Comparison of ENCODE assay signal across 23 cellular contexts in genomic region chr1:22855668-22856606, GRCh38.
DNase-seq lines count a peak whose midpoint lies in the region; ATAC-seq, FAIRE-seq and TF ChIP-seq lines count a peak whose summit lies in the region.
"Had no signal": no experiment of that assay in that cellular context is flagged by ENCODE, and none has a peak within 500 bp of the region (broad histone marks: within the 10 kb centered on the region; RNA-seq: fewer than 3 reads in every experiment).

No MANE protein-coding gene starts in this region.

- TF ChIP-seq CTCF in H1 (IDR thresholded peaks at IDR 0.05; ENCODE audit: control extremely low read depth in 1 of 3, insufficient read depth in 1 of 3, low read depth in 1 of 3, low read length in 3 of 3) (no peak), osteoblast (IDR thresholded peaks at IDR 0.05; ENCODE audit: extremely low read depth, low read depth, low read length) (no peak)

- POLR2A ChIA-PET in H1 (lab: Charles Lee; ENCODE audit: partially characterized antibody) = no interaction called here

- H2AFZ ChIP-seq in H1 (ENCODE audit: low read length) (no peak overlapping the region), osteoblast (ENCODE audit: low read length) (no peak overlapping the region)

- no peak for TF ChIP-seq POLR2A in H1 (IDR thresholded peaks at IDR 0.05; ENCODE audit: control extremely low read depth in 1 of 2, low read depth in 2 of 2, low read length in 2 of 2)

- H3K4me3 ChIP-seq in H1 (ENCODE audit: extremely low read depth in 1 of 4, insufficient read depth in 2 of 4, low read depth in 3 of 4, low read length in 4 of 4) (no peak overlapping the region), osteoblast (ENCODE audit: insufficient read depth, low read length) (no peak overlapping the region)
- H3K4me3 ChIP-seq: mucosa of descending colon had no signal

- H2BK12ac ChIP-seq in H1 (ENCODE audit: low read depth, low read length) = no peak overlapping the region

- H4K20me1 ChIP-seq in H1 (replicated peaks in 1 of 2; ENCODE audit: control insufficient read depth in 1 of 2, insufficient read depth in 2 of 2, low read length in 2 of 2) (no peaks in the 10 kb centered on the region), osteoblast (ENCODE audit: insufficient read depth, low read length) (peaks cover 5% of the 10 kb centered on the region)

- H3K18ac ChIP-seq in H1 (ENCODE audit: extremely low read depth, low read length) = no peak overlapping the region

- no peak for FAIRE-seq in H1 (lab: Jason Lieb, UNC)
- FAIRE-seq: endothelial cell of umbilical vein, GM12891, urothelium cell line had no signal

- CTCF ChIA-PET in H1 (lab: Charles Lee; ENCODE audit: partially characterized antibody) = interaction anchor here (1.2 to 1.4 kb wide), 4 partner anchors 12 to 106 kb away, joined by 3 to 4 read pairs (median 3); no protein-coding TSS in a partner anchor

- H3K27ac Mint-ChIP-seq in T-helper 2 cell treated with Interferon-gamma antibody and Interleukin-4, amounts not matched to agents 5 μg/mL and 100 μg/mL, for 36 hours = no peak overlapping the region

- H3K36me3 ChIP-seq in H1 (ENCODE audit: control insufficient read depth in 2 of 4, insufficient read depth in 4 of 4, low read length in 3 of 4) (no peaks in the 10 kb centered on the region), osteoblast (ENCODE audit: insufficient read depth, low read length) (no peaks in the 10 kb centered on the region)

- peak; percentile 68 for DNase-seq in DMS 273 treated with DMSO at 0.1 percent for 48 hours (lab: John Stamatoyannopoulos, UW)
- DNase-seq in NCI-H524 (lab: John Stamatoyannopoulos, UW) = peak; percentile 80 to 89
- no peak for DNase-seq in H1 (ENCODE audit: low read depth in 1 of 2, low spot score in 2 of 2)
- DNase-seq in osteoblast (ENCODE audit: insufficient read length, low spot score, missing footprints) = peak; percentile 80
- DNase-seq in activated T-cell treated with anti-CD3 and anti-CD28 coated beads, Interleukin-2, amount 50 U/mL, for 4 hours = no peak
- no peak for DNase-seq in GF-D8 (lab: John Stamatoyannopoulos, UW)
- DNase-seq in T-helper 2 cell treated with Interferon-gamma antibody and Interleukin-4, amounts not matched to agents 5 μg/mL and 100 μg/mL, for 36 hours (ENCODE audit: low spot score) = no peak
- DNase-seq: activated CD4-positive, alpha-beta T cell treated with anti-CD3 and anti-CD28 coated beads, Interleukin-2, amount 50 U/mL, for 48 hours; activated CD4-positive, CD25-positive, alpha-beta regulatory T cell; activated CD8-positive, alpha-beta memory T cell treated with anti-CD3 and anti-CD28 coated beads, Interleukin-2, amount 50 U/mL, for 48 hours; activated effector memory CD4-positive, alpha-beta T cell treated with Interleukin-2 at 50 U/mL for 16 hours; CD8-positive, alpha-beta memory T cell; cortex of kidney; hippocampal formation; left ventricle myocardium superior; mucosa of descending colon; NCI-H187 treated with DMSO at 0.1 percent for 48 hours; NCI-H510A treated with DMSO at 0.1 percent for 48 hours had no signal

- no peak overlapping the region for H2BK120ac ChIP-seq in H1 (replicated peaks; ENCODE audit: low read depth, low read length)

- H3K36me3 Mint-ChIP-seq in activated T-cell treated with anti-CD3 and anti-CD28 coated beads, Interleukin-2, amount 50 U/mL, for 4 hours (ENCODE audit: insufficient read depth) = no peaks in the 10 kb centered on the region
- no peaks in the 10 kb centered on the region for H3K36me3 Mint-ChIP-seq in T-helper 2 cell treated with Interferon-gamma antibody and Interleukin-4, amounts not matched to agents 5 μg/mL and 100 μg/mL, for 36 hours (ENCODE audit: low read depth)
- H3K36me3 Mint-ChIP-seq: CD8-positive, alpha-beta memory T cell had no signal

- no peaks in the 10 kb centered on the region for H3K79me1 ChIP-seq in H1 (ENCODE audit: low read depth, low read length)

- no peak overlapping the region for H3K56ac ChIP-seq in H1 (replicated peaks; ENCODE audit: insufficient read length, low read depth, low read length)

- no peak overlapping the region for H3K14ac ChIP-seq in H1 (ENCODE audit: insufficient read length)

- TF ChIP-seq RAD21 in H1 (IDR thresholded peaks at IDR 0.05 in 1 of 2, conservative IDR thresholded peaks at IDR 0.05 in 1 of 2; ENCODE audit: low read depth in 2 of 2, low read length in 2 of 2) = no peak

- H3K9me3 ChIP-seq in H1 (ENCODE audit: insufficient read depth in 2 of 2, low read depth in 1 of 2, low read length in 1 of 2) = no peaks in the 10 kb centered on the region
- H3K9me3 ChIP-seq in osteoblast (ENCODE audit: low read depth, low read length) = no peaks in the 10 kb centered on the region
- H3K9me3 ChIP-seq: mucosa of descending colon had no signal

- H3K27ac ChIP-seq in H1 (ENCODE audit: low read depth, low read length) (no peak overlapping the region), osteoblast (ENCODE audit: low read depth, low read length) (no peak overlapping the region)

- no peak overlapping the region for H2BK20ac ChIP-seq in H1 (ENCODE audit: low read length)

- H2BK15ac ChIP-seq in H1 (ENCODE audit: low read length) = 0 out of 2 replicates have a peak overlapping the region, but pooled peaks have one; percentile 40

- H3K4me3 Mint-ChIP-seq in activated T-cell treated with anti-CD3 and anti-CD28 coated beads, Interleukin-2, amount 50 U/mL, for 4 hours = no peak overlapping the region
- H3K4me3 Mint-ChIP-seq in T-helper 2 cell treated with Interferon-gamma antibody and Interleukin-4, amounts not matched to agents 5 μg/mL and 100 μg/mL, for 36 hours = no peak overlapping the region
- H3K4me3 Mint-ChIP-seq: brain; CD8-positive, alpha-beta memory T cell had no signal

- H3K4me2 ChIP-seq in H1 (ENCODE audit: insufficient read depth in 1 of 2, low read depth in 2 of 2, low read length in 2 of 2) (no peak overlapping the region), osteoblast (ENCODE audit: insufficient read depth, low read length) (no peak overlapping the region)

- no peaks in the 10 kb centered on the region; a peak in 1 of 7 replicates for H3K27me3 ChIP-seq in H1 (replicated peaks in 1 of 4; ENCODE audit: control insufficient read depth in 3 of 4, extremely low read depth in 1 of 4, insufficient read depth in 3 of 4, low read length in 3 of 4)
- H3K27me3 ChIP-seq in osteoblast (ENCODE audit: insufficient read depth, low read length) = no peaks in the 10 kb centered on the region

- H3K79me2 ChIP-seq in H1 (ENCODE audit: control insufficient read depth in 1 of 2, insufficient read depth in 2 of 2, low read length in 2 of 2) (no peaks in the 10 kb centered on the region), osteoblast (ENCODE audit: insufficient read depth, low read length) (no peaks in the 10 kb centered on the region)

- no peak overlapping the region for H3K23ac ChIP-seq in H1 (ENCODE audit: insufficient read length)

- WGBS in H1 (ENCODE audit: extremely low coverage in 1 of 2, insufficient coverage in 1 of 2, insufficient read length in 1 of 2, insufficient replicate concordance in 2 of 2, low coverage in 1 of 2, low lambda C conversion rate in 2 of 2, missing lambda C conversion rate in 1 of 2), 2 experiments = 85% methylated on average over 15 of the region's 15 CpGs; no CpG with 5 or more reads in 1 of the 2 experiments

- no peak overlapping the region for H2BK5ac ChIP-seq in H1 (ENCODE audit: low read depth, low read length)

- H3K23me2 ChIP-seq in H1 (ENCODE audit: low read depth, low read length) = no peaks in the 10 kb centered on the region

- no peak for ATAC-seq in activated T-cell treated with anti-CD3 and anti-CD28 coated beads, Interleukin-2, amount 50 U/mL, for 4 hours
- ATAC-seq: left ventricle myocardium superior, mucosa of descending colon had no signal

- H3K4ac ChIP-seq in H1 (replicated peaks; ENCODE audit: insufficient read length, low read depth, low read length) = no peak overlapping the region

- no peak for TF ChIP-seq EP300 in H1 (IDR thresholded peaks at IDR 0.05; ENCODE audit: borderline replicate concordance in 1 of 2, low read depth in 2 of 2, low read length in 2 of 2)

- H3K27me3 Mint-ChIP-seq in activated T-cell treated with anti-CD3 and anti-CD28 coated beads, Interleukin-2, amount 50 U/mL, for 4 hours (ENCODE audit: low read depth) = peaks cover 10% of the 10 kb centered on the region
- H3K27me3 Mint-ChIP-seq in T-helper 2 cell treated with Interferon-gamma antibody and Interleukin-4, amounts not matched to agents 5 μg/mL and 100 μg/mL, for 36 hours (ENCODE audit: low read depth) = no peaks in the 10 kb centered on the region
- H3K27me3 Mint-ChIP-seq: progenitor cell of endocrine pancreas had no signal

- H4K8ac ChIP-seq in H1 (ENCODE audit: extremely low read depth, insufficient read depth, low read length) = no peak overlapping the region

- no peaks in the 10 kb centered on the region for H3K4me1 Mint-ChIP-seq in activated T-cell treated with anti-CD3 and anti-CD28 coated beads, Interleukin-2, amount 50 U/mL, for 4 hours (ENCODE audit: low read depth)
- H3K4me1 Mint-ChIP-seq in T-helper 2 cell treated with Interferon-gamma antibody and Interleukin-4, amounts not matched to agents 5 μg/mL and 100 μg/mL, for 36 hours (ENCODE audit: low read depth) = no peaks in the 10 kb centered on the region
- H3K4me1 Mint-ChIP-seq: CD8-positive, alpha-beta memory T cell had no signal

- H4K5ac ChIP-seq in H1 (ENCODE audit: insufficient read length, low read depth, low read length) = no peak overlapping the region

- no peaks in the 10 kb centered on the region for H3K9me3 Mint-ChIP-seq in activated T-cell treated with anti-CD3 and anti-CD28 coated beads, Interleukin-2, amount 50 U/mL, for 4 hours
- H3K9me3 Mint-ChIP-seq in T-helper 2 cell treated with Interferon-gamma antibody and Interleukin-4, amounts not matched to agents 5 μg/mL and 100 μg/mL, for 36 hours = no peaks in the 10 kb centered on the region
- H3K9me3 Mint-ChIP-seq: CD8-positive, alpha-beta memory T cell had no signal

- H3K9ac ChIP-seq in H1 (replicated peaks in 1 of 4; ENCODE audit: extremely low read depth in 1 of 4, low read depth in 3 of 4, low read length in 3 of 4) = no peak overlapping the region

- H3K4me1 ChIP-seq in H1 (replicated peaks in 1 of 4; ENCODE audit: control insufficient read depth in 3 of 4, insufficient read depth in 4 of 4, low read length in 3 of 4) (peaks cover 2 to 8% (median 7%) of the 10 kb centered on the region in 4 experiments), osteoblast (ENCODE audit: insufficient read depth, low read length) (no peaks in the 10 kb centered on the region)

- H2AK5ac ChIP-seq in H1 (ENCODE audit: low read depth, low read length) = no peak overlapping the region

- no peak overlapping the region for H4K91ac ChIP-seq in H1 (replicated peaks; ENCODE audit: insufficient read length, low read length)

TF ChIP-seq in H1, 55 proteins besides CTCF, POLR2A, EP300 and RAD21 (continues in another document):
- no peak for TF ChIP-seq ZNF274 (IDR thresholded peaks at IDR 0.05; ENCODE audit: borderline replicate concordance, extremely low read depth, low read length)
- TF ChIP-seq CBX8 (IDR thresholded peaks at IDR 0.05; ENCODE audit: borderline replicate concordance, low read depth, low read length) = no peak
- no peak for TF ChIP-seq TEAD4 (IDR thresholded peaks at IDR 0.05; ENCODE audit: low read depth, low read length)
- no peak for TF ChIP-seq TAF7 (optimal IDR thresholded peaks at IDR 0.05; ENCODE audit: borderline replicate concordance, low read depth, low read length)
- TF ChIP-seq FOSL1 (IDR thresholded peaks at IDR 0.05; ENCODE audit: insufficient read depth, low read depth, low read length) = no peak
- no peak for TF ChIP-seq TCF12 (IDR thresholded peaks at IDR 0.05; ENCODE audit: low read depth, low read length)

Comparison
In these comparisons a context has a peak if more than half of its experiments do, and no peak if none do; other contexts are left out.
1. DNase-seq: peak in DMS 273 treated with DMSO at 0.1 percent for 48 hours (single experiment), NCI-H524 (2 of 2) and osteoblast (single experiment); none in H1 (0 of 2), activated T-cell treated with anti-CD3 and anti-CD28 coated beads, Interleukin-2, amount 50 U/mL, for 4 hours (single experiment), GF-D8 (single experiment) and T-helper 2 cell treated with Interferon-gamma antibody and Interleukin-4, amounts not matched to agents 5 μg/mL and 100 μg/mL, for 36 hours (single experiment).